27 cellular contexts compared by ENCODE assay signal in genomic region chr14:71452535-71452934, GRCh38.
DNase-seq lines count a peak whose midpoint lies in the region; ATAC-seq and FAIRE-seq lines count a peak whose summit lies in the region.
"Had no signal": no experiment of that assay in that cellular context is flagged by ENCODE, and none has a peak within 500 bp of the region (broad histone marks: within the 10 kb centered on the region; RNA-seq: fewer than 3 reads in every experiment).

No MANE protein-coding gene starts in this region.

- intact Hi-C loops in left cardiac atrium (cut with DNase I): no loop called here

- no peak for ATAC-seq in left cardiac atrium
- ATAC-seq: activated CD8-positive, alpha-beta memory T cell treated with anti-CD3 and anti-CD28 coated beads, Interleukin-2, amount 10 ng/mL, durations not matched to agents 7 days and 5 days; gastroesophageal sphincter; right cardiac atrium; T-helper 17 cell had no signal

- DNase-seq in EH (ENCODE audit: low read depth): peak; percentile 52
- no peak for DNase-seq in GM18507 (ENCODE audit: extremely low spot score, insufficient read length, low read depth)
- peak; percentile 9 for DNase-seq in RPMI7951 (ENCODE audit: low read depth)
- DNase-seq in fibroblast of gingiva (ENCODE audit: low read depth): peak; percentile 5
- DNase-seq in left cardiac atrium: no peak
- no peak for DNase-seq in mucosa of gallbladder (ENCODE audit: low spot score)
- DNase-seq in OCI-M2 (lab: John Stamatoyannopoulos, UW; ENCODE audit: unreplicated experiment): no peak
- DNase-seq: activated CD4-positive, alpha-beta T cell treated with anti-CD3 and anti-CD28 coated beads, Interleukin-2, amount 10 ng/mL, durations not matched to agents 24 days and 14 days; activated CD8-positive, alpha-beta memory T cell treated with anti-CD3 and anti-CD28 coated beads, Interleukin-2, amount 10 ng/mL, durations not matched to agents 7 days and 5 days; brain microvascular endothelial cell; CD4-positive, alpha-beta T cell; effector CD4-positive, alpha-beta T cell; EL; erythroblast; GOT3; hippocampal formation; KBM-7; midbrain; NCI-H1694; NCI-H2171; NCI-H524; ovary; right cardiac atrium; SK-N-SH; T-helper 17 cell; transverse colon had no signal

- peak; percentile 36 for FAIRE-seq in GM18507 (lab: Jason Lieb, UNC)

Comparison
In these comparisons a context has a peak if more than half of its experiments do, and no peak if none do; other contexts are left out.
1. DNase-seq: peak in EH (single experiment), RPMI7951 (single experiment) and fibroblast of gingiva (single experiment); none in GM18507 (single experiment), left cardiac atrium (single experiment), mucosa of gallbladder (single experiment) and OCI-M2 (single experiment).